ENCODE assay signal across 1 cellular context in the genomic region with DNA sequence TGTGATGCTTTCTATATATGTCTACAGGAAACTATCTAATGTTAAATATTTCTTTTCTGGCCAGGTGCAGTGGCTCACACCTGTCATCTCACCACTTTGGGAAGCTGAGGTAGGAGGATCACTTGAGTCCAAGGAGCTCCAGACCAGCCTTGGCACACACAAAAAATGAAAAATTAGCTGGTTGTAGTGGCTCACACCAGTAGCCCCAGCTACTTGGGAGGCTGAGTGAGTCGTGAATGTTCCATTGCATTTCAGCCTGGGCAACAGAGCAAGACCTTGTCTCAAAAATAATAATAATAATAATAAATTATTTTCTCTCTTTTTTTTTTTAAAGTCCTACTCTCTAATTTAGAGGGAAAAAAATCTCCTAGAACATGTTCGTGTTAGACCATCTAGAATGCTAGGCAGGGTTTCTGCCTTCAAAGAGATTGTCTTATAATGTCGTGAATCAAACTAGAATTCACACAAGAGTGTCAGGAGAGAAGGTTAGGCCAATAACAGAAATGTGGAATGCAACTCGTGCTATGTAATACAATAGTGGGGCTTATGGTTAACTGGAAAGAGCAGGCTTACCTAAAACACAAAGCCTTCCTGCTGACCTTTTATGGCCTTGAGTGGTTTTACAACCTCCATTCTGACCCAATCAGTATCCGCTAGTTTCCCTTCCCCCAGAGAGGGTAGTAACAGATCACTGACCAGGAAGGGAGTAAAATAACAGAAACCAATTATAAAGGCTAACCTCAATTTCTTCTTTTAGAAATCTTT.
TF ChIP-seq lines count a peak whose summit lies in the region.

No MANE protein-coding gene starts in this region.

TF ChIP-seq in HCT116, 20 proteins besides CTCF, POLR2A, EP300 and RAD21 (continued from another document):
- TF ChIP-seq, protein P1, sequence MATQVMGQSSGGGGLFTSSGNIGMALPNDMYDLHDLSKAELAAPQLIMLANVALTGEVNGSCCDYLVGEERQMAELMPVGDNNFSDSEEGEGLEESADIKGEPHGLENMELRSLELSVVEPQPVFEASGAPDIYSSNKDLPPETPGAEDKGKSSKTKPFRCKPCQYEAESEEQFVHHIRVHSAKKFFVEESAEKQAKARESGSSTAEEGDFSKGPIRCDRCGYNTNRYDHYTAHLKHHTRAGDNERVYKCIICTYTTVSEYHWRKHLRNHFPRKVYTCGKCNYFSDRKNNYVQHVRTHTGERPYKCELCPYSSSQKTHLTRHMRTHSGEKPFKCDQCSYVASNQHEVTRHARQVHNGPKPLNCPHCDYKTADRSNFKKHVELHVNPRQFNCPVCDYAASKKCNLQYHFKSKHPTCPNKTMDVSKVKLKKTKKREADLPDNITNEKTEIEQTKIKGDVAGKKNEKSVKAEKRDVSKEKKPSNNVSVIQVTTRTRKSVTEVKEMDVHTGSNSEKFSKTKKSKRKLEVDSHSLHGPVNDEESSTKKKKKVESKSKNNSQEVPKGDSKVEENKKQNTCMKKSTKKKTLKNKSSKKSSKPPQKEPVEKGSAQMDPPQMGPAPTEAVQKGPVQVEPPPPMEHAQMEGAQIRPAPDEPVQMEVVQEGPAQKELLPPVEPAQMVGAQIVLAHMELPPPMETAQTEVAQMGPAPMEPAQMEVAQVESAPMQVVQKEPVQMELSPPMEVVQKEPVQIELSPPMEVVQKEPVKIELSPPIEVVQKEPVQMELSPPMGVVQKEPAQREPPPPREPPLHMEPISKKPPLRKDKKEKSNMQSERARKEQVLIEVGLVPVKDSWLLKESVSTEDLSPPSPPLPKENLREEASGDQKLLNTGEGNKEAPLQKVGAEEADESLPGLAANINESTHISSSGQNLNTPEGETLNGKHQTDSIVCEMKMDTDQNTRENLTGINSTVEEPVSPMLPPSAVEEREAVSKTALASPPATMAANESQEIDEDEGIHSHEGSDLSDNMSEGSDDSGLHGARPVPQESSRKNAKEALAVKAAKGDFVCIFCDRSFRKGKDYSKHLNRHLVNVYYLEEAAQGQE (IDR thresholded peaks at IDR 0.05; ENCODE audit: low read depth) = no peak
- TF ChIP-seq YY1 (IDR thresholded peaks at IDR 0.05; ENCODE audit: extremely low read depth, insufficient replicate concordance, low read depth, low read length) = no peak
- TF ChIP-seq SRF (IDR thresholded peaks at IDR 0.05; ENCODE audit: low read depth) = peak; percentile 88
- TF ChIP-seq, protein P2, sequence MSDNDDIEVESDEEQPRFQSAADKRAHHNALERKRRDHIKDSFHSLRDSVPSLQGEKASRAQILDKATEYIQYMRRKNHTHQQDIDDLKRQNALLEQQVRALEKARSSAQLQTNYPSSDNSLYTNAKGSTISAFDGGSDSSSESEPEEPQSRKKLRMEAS (IDR thresholded peaks at IDR 0.05) = no peak
- TF ChIP-seq, protein P3, sequence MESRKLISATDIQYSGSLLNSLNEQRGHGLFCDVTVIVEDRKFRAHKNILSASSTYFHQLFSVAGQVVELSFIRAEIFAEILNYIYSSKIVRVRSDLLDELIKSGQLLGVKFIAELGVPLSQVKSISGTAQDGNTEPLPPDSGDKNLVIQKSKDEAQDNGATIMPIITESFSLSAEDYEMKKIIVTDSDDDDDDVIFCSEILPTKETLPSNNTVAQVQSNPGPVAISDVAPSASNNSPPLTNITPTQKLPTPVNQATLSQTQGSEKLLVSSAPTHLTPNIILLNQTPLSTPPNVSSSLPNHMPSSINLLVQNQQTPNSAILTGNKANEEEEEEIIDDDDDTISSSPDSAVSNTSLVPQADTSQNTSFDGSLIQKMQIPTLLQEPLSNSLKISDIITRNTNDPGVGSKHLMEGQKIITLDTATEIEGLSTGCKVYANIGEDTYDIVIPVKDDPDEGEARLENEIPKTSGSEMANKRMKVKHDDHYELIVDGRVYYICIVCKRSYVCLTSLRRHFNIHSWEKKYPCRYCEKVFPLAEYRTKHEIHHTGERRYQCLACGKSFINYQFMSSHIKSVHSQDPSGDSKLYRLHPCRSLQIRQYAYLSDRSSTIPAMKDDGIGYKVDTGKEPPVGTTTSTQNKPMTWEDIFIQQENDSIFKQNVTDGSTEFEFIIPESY (IDR thresholded peaks at IDR 0.05; ENCODE audit: extremely low read depth, insufficient replicate concordance, low read length) = no peak
- TF ChIP-seq ZNF274 (IDR thresholded peaks at IDR 0.05; ENCODE audit: low read depth, low read length) = no peak
